Comparison of ENCODE assay signal across 6 cellular contexts in genomic region chr5:140664018-140664352, GRCh38. TPM values are rescaled to one million over a fixed set of nuclear protein-coding genes. Genes with fewer than 3 reads are reported as not detected.
DNase-seq lines count a peak whose midpoint lies in the region; ATAC-seq, FAIRE-seq and TF ChIP-seq lines count a peak whose summit lies in the region.

No MANE protein-coding gene starts in this region.

- H4K8ac ChIP-seq in neuronal stem cell (ENCODE audit: low read depth, low read length), result no peak overlapping the region

- ATAC-seq in GM18868 (IDR thresholded peaks at IDR 0.05; ENCODE audit: unreplicated experiment), result no peak

- TF ChIP-seq CTCF in HEK293 (tag by site-specific recombination; IDR thresholded peaks at IDR 0.05) (no peak), cardiac fibroblast (IDR thresholded peaks at IDR 0.05; ENCODE audit: low read depth, low read length) (no peak)

- CTCF ChIA-PET in HEK293 (lab: Yijun Ruan, JAX), result no interaction called here

- no peak overlapping the region for H3K4ac ChIP-seq in neuronal stem cell (ENCODE audit: low read length)

- peak overlapping the region; percentile 72 for H3K4me3 ChIP-seq in HEK293 (ENCODE audit: low read depth, low read length)
- H3K4me3 ChIP-seq in cardiac fibroblast (replicated peaks in 1 of 2; ENCODE audit: low read depth in 2 of 2, low read length in 2 of 2), result peak overlapping the region; percentile 78 to 92
- peak overlapping the region; percentile 89 to 95 for H3K4me3 ChIP-seq in neuronal stem cell (ENCODE audit: low read length in 2 of 2)

- TF ChIP-seq POLR2A in H54 (IDR thresholded peaks at IDR 0.05; ENCODE audit: low read depth, low read length), result no peak

- no peaks in the 10 kb centered on the region for H3K9me3 ChIP-seq in HEK293 (ENCODE audit: control insufficient read depth, insufficient read depth, low read depth, low read length)
- no peaks in the 10 kb centered on the region for H3K9me3 ChIP-seq in neuronal stem cell (replicated peaks in 1 of 2; ENCODE audit: control insufficient read depth in 2 of 2, insufficient read depth in 1 of 2, low read depth in 1 of 2, low read length in 2 of 2)

- no peak overlapping the region for H4K91ac ChIP-seq in neuronal stem cell (ENCODE audit: low read depth, low read length, poor library complexity)

- H3K14ac ChIP-seq in neuronal stem cell (ENCODE audit: low read length), result no peak overlapping the region

- no peak overlapping the region for H2BK15ac ChIP-seq in neuronal stem cell (ENCODE audit: low read length)

- peak overlapping the region; percentile 70 for H3K27ac ChIP-seq in HEK293 (ENCODE audit: extremely low read depth, low read depth, low read length)
- no peak overlapping the region for H3K27ac ChIP-seq in neuronal stem cell (replicated peaks; ENCODE audit: low read length)

- no CpG with 5 or more reads among the region's 19 CpGs for WGBS in neuronal stem cell (ENCODE audit: extremely low coverage in 2 of 2, insufficient read length in 2 of 2, insufficient replicate concordance in 1 of 2), 2 donors

- FAIRE-seq in H54 (lab: Jason Lieb, UNC), result no peak

- no peak overlapping the region for H3K18ac ChIP-seq in neuronal stem cell (ENCODE audit: low read length)

- H2AFZ ChIP-seq in neuronal stem cell (ENCODE audit: low read length), result peak overlapping the region; percentile 86

- DNase-seq in cardiac fibroblast (ENCODE audit: low read depth in 2 of 2) (no peak), neuronal stem cell (ENCODE audit: low spot score) (no peak), NCI-H2029 treated with DMSO at 0.1 percent for 48 hours (lab: John Stamatoyannopoulos, UW) (no peak), H54 (ENCODE audit: insufficient read length, low spot score) (no peak)

- peaks cover 29 to 71% of the 10 kb centered on the region in 2 experiments for H3K36me3 ChIP-seq in HEK293 (ENCODE audit: control insufficient read depth in 2 of 2, insufficient read depth in 1 of 2, low read length in 2 of 2)
- peaks cover 35 to 71% of the 10 kb centered on the region in 2 donors for H3K36me3 ChIP-seq in neuronal stem cell (replicated peaks in 1 of 2; ENCODE audit: control insufficient read depth in 2 of 2, insufficient read depth in 2 of 2, low read length in 2 of 2)

- peak overlapping the region; percentile 93 for H3K9ac ChIP-seq in neuronal stem cell (ENCODE audit: low read depth, low read length, poor library complexity)

- H3K4me2 ChIP-seq in neuronal stem cell (ENCODE audit: insufficient read depth, low read length, poor library complexity, severe bottlenecking), result peak overlapping the region; percentile 90

- no peaks in the 10 kb centered on the region for H3K27me3 ChIP-seq in neuronal stem cell (ENCODE audit: control insufficient read depth in 3 of 3, insufficient read depth in 3 of 3, low read depth in 1 of 3, low read length in 3 of 3)

- no peak overlapping the region for H2BK5ac ChIP-seq in neuronal stem cell (ENCODE audit: low read length)

- H2BK120ac ChIP-seq in neuronal stem cell (ENCODE audit: low read depth, low read length), result no peak overlapping the region

- H3K4me1 ChIP-seq in HEK293 (ENCODE audit: control insufficient read depth, insufficient read depth, low read length), result no peaks in the 10 kb centered on the region
- H3K4me1 ChIP-seq in neuronal stem cell (ENCODE audit: control insufficient read depth in 2 of 2, insufficient read depth in 1 of 2, low read depth in 1 of 2, low read length in 2 of 2), result peaks cover 0 to 2% of the 10 kb centered on the region in 2 donors

- H2BK12ac ChIP-seq in neuronal stem cell (ENCODE audit: low read length), result no peak overlapping the region

- no peak overlapping the region for H3K23ac ChIP-seq in neuronal stem cell (ENCODE audit: low read depth, low read length, poor library complexity)

- POLR2A ChIA-PET in HEK293 (lab: Yijun Ruan, JAX), result interaction anchor here (0.8 to 4.8 kb wide), 7 partner anchors 13 to 318 kb away, joined by 3 to 40 read pairs (median 3); partner anchors contain the start of genes HARS1, HARS2, HBEGF and IK

- H3K79me1 ChIP-seq in neuronal stem cell (ENCODE audit: low read depth, low read length), result no peaks in the 10 kb centered on the region

- H2AK5ac ChIP-seq in neuronal stem cell (ENCODE audit: low read depth, low read length), result no peak overlapping the region

TF ChIP-seq in HEK293, 187 proteins besides CTCF, POLR2A, EP300 and RAD21:
- no peak for TF ChIP-seq KLF8 (tag by site-specific recombination; IDR thresholded peaks at IDR 0.05)
- TF ChIP-seq ZNF335 (tag by site-specific recombination; conservative IDR thresholded peaks at IDR 0.05), result peak; percentile 63; the same call in 1 of the 2 replicates

RNA-seq across cellular contexts. Expression of gene WDR55, which starts 0.7 kb away (rescaled TPM):
- polyA plus RNA-seq in neuronal stem cell (2013, experiment 1 of 2), result 9.9 TPM
- polyA plus RNA-seq in neuronal stem cell (2013, experiment 2 of 2), result 10.2 TPM

RNA-seq across cellular contexts. Expression of gene DND1, which starts 9.4 kb away (rescaled TPM):
- 0.82 TPM for polyA plus RNA-seq in neuronal stem cell (2013, experiment 1 of 2)
- 0.68 TPM for polyA plus RNA-seq in neuronal stem cell (2013, experiment 2 of 2)

RNA-seq across cellular contexts. Expression of gene IK, which starts 16.4 kb away (rescaled TPM):
- polyA plus RNA-seq in neuronal stem cell (2013, experiment 1 of 2), result 115 TPM
- 114 TPM for polyA plus RNA-seq in neuronal stem cell (2013, experiment 2 of 2)

RNA-seq across cellular contexts. Expression of gene NDUFA2, which starts 16.6 kb away (rescaled TPM):
- 116 TPM for polyA plus RNA-seq in neuronal stem cell (2013, experiment 1 of 2)
- 116 TPM for polyA plus RNA-seq in neuronal stem cell (2013, experiment 2 of 2)

RNA-seq across cellular contexts. Expression of gene TMCO6, which starts 24.7 kb away (rescaled TPM):
- 14.7 TPM for polyA plus RNA-seq in neuronal stem cell (2013, experiment 1 of 2)
- 13.3 TPM for polyA plus RNA-seq in neuronal stem cell (2013, experiment 2 of 2)
